In the genomic region with DNA sequence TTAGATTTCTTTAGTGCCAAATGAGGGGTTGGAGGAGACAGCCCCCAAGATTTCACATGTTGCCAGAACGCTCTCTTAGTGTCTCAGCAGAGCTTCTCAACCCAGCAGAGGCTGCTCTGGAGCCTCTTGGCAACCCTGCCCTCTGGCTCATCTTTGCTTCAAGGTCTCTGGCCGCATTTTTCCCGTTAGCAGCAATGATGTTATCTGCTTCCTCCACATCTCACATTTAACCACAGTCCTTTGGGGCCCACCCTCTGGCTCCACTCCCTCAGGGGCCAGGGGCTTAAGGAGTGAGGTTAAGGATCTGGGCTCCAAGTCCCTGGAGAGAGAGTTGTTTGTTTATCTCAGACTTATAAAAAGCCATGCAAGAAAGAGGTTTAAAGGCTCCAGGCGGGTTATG, we compare ENCODE assay signal across 9 cellular contexts. TPM values are rescaled to one million over a fixed set of nuclear protein-coding genes. Genes with fewer than 3 reads are reported as not detected.
DNase-seq lines count a peak whose midpoint lies in the region; ATAC-seq and TF ChIP-seq lines count a peak whose summit lies in the region.
"Had no signal": no experiment of that assay in that cellular context is flagged by ENCODE, and none has a peak within 500 bp of the region (broad histone marks: within the 10 kb centered on the region; RNA-seq: fewer than 3 reads in every experiment).

No MANE protein-coding gene starts in this region.

- peaks cover 15% of the 10 kb centered on the region for H3K27me3 Mint-ChIP-seq in brain
- H3K27me3 Mint-ChIP-seq in WTC11 (ENCODE audit: low read depth) = peaks cover 11% of the 10 kb centered on the region

- no peak overlapping the region for H2AFZ ChIP-seq in OCI-LY1 (ENCODE audit: low read length)

- no peak overlapping the region for H3K4me3 ChIP-seq in OCI-LY1 (ENCODE audit: low read depth, low read length, poor library complexity, severe bottlenecking)

- peak; percentile 56 for DNase-seq in activated CD8-positive, alpha-beta memory T cell treated with anti-CD3 and anti-CD28 coated beads for 24 hours
- no peak for DNase-seq in activated CD8-positive, alpha-beta memory T cell treated with anti-CD3 and anti-CD28 coated beads, Interleukin-2, amount 50 U/mL, for 48 hours
- DNase-seq in stimulated activated CD8-positive, alpha-beta memory T cell treated with anti-CD3 and anti-CD28 coated beads, Interleukin-4, amount 100 ng/mL, for 48 hours = peak; percentile 33
- DNase-seq in WTC11 (ENCODE audit: low spot score) (no peak), ACHN (no peak)
- no peak for DNase-seq in effector CD4-positive, alpha-beta T cell
- DNase-seq: NCI-H2171 had no signal

- peak overlapping the region; percentile 31; the same call in 1 of the 2 replicates for H3K4me2 ChIP-seq in OCI-LY1 (ENCODE audit: low read length)

- H3K9me3 Mint-ChIP-seq in brain (peaks cover 0 to 4% (median 0%) of the 10 kb centered on the region in 5 experiments), WTC11 (no peaks in the 10 kb centered on the region)

- H3K9me3 ChIP-seq in OCI-LY1 (ENCODE audit: low read length) = no peaks in the 10 kb centered on the region

- in situ Hi-C loops in ACHN (cut with HindIII; ENCODE audit: low pct_ligation_motif_present, low pct_unique_long_range_greater_than_20kb, low sequenced_read_pairs) = no loop called here

- no peak for ATAC-seq in WTC11

- no peaks in the 10 kb centered on the region for H3F3A ChIP-seq in OCI-LY1 (ENCODE audit: insufficient read depth, low read length)

- H3K36me3 Mint-ChIP-seq in brain (no peaks in the 10 kb centered on the region), WTC11 (no peaks in the 10 kb centered on the region)

- peaks cover 11% of the 10 kb centered on the region for H3K79me2 ChIP-seq in OCI-LY1 (ENCODE audit: insufficient read depth, low read length)

- H3K27ac ChIP-seq in OCI-LY1 (ENCODE audit: low read depth, low read length, poor library complexity, severe bottlenecking) = no peak overlapping the region

- H3K9me2 ChIP-seq in OCI-LY1 (ENCODE audit: low read depth, low read length) = no peaks in the 10 kb centered on the region

- CTCF ChIA-PET in WTC11 (lab: Charles Lee) = interaction anchor here (1.7 kb wide), 1 partner anchor 105 kb away, joined by 5 read pairs; no protein-coding TSS in a partner anchor

- POLR2A ChIA-PET in WTC11 (lab: Charles Lee) = no interaction called here

- TF ChIP-seq CTCF in OCI-LY1 (IDR thresholded peaks at IDR 0.05; ENCODE audit: low read length) (no peak), brain (conservative IDR thresholded peaks at IDR 0.05) (no peak), WTC11 (IDR thresholded peaks at IDR 0.05) (no peak)

- H3K4me3 Mint-ChIP-seq in brain = peak overlapping the region in 2 of 5 experiments; percentile 36 to 56
- H3K4me3 Mint-ChIP-seq in WTC11 = no peak overlapping the region

- no peaks in the 10 kb centered on the region for H4K20me1 ChIP-seq in OCI-LY1 (ENCODE audit: insufficient read depth, low read length)

- no peaks in the 10 kb centered on the region for H3K27me3 ChIP-seq in OCI-LY1 (ENCODE audit: insufficient read depth, low read length)

- no peaks in the 10 kb centered on the region for H3K36me3 ChIP-seq in OCI-LY1 (ENCODE audit: insufficient read depth, low read length)

- H3K27ac Mint-ChIP-seq in brain (peak overlapping the region in 3 of 5 experiments; percentile 54 to 67 (median 58)), WTC11 (no peak overlapping the region)

- H3K4me1 ChIP-seq in OCI-LY1 (ENCODE audit: insufficient read depth, low read length, severe bottlenecking) = peaks cover 24% of the 10 kb centered on the region

- no peak overlapping the region for H3K9ac ChIP-seq in OCI-LY1 (ENCODE audit: low read length)

- H3K4me1 Mint-ChIP-seq in brain (peaks cover 31% of the 10 kb centered on the region), WTC11 (peaks cover 31% of the 10 kb centered on the region)

TF ChIP-seq in WTC11, 78 proteins besides CTCF, POLR2A, EP300 and RAD21:
- TF ChIP-seq ATF1 (CRISPR knock-in tag; IDR thresholded peaks at IDR 0.05) (no peak), TEAD1 (CRISPR knock-in tag; IDR thresholded peaks at IDR 0.05) (no peak), ELF4 (CRISPR knock-in tag; IDR thresholded peaks at IDR 0.05; ENCODE audit: low read depth) (no peak), SMAD3 (CRISPR knock-in tag; IDR thresholded peaks at IDR 0.05; ENCODE audit: borderline replicate concordance) (no peak), ZBTB43 (CRISPR knock-in tag; IDR thresholded peaks at IDR 0.05) (no peak), PRRX2 (CRISPR knock-in tag; IDR thresholded peaks at IDR 0.05) (no peak), EMX1 (CRISPR knock-in tag; IDR thresholded peaks at IDR 0.05) (no peak)

RNA-seq across cellular contexts. Expression of gene XYLT1, which starts 3.3 kb away (rescaled TPM):
- polyA plus RNA-seq in brain (ENCODE audit: insufficient read depth, low read depth, low replicate concordance) = 10.4 TPM
- total RNA-seq in WTC11 (2021) = 16.0 to 25.0 TPM (median 20.5 TPM) in 3 replicates

Comparison
In these comparisons a context has a peak if more than half of its experiments do, and no peak if none do; other contexts are left out.
1. DNase-seq: peak in activated CD8-positive, alpha-beta memory T cell treated with anti-CD3 and anti-CD28 coated beads for 24 hours (single experiment) and stimulated activated CD8-positive, alpha-beta memory T cell treated with anti-CD3 and anti-CD28 coated beads, Interleukin-4, amount 100 ng/mL, for 48 hours (single experiment); none in activated CD8-positive, alpha-beta memory T cell treated with anti-CD3 and anti-CD28 coated beads, Interleukin-2, amount 50 U/mL, for 48 hours (single experiment), WTC11 (single experiment), ACHN (single experiment) and effector CD4-positive, alpha-beta T cell (single experiment).